In genomic region chr1:74733616-74734484, GRCh38 we compare ENCODE assay signal across 1 cellular context.
TF ChIP-seq lines count a peak whose summit lies in the region.

No MANE protein-coding gene starts in this region.

TF ChIP-seq in HepG2, 621 proteins besides CTCF, POLR2A, EP300 and RAD21 (continued from another document):
- TF ChIP-seq ZBTB46 (CRISPR knock-in tag; IDR thresholded peaks at IDR 0.05; ENCODE audit: borderline replicate concordance) (no peak), CHD4 (IDR thresholded peaks at IDR 0.05; ENCODE audit: borderline replicate concordance, low read length) (peak; percentile 32; the same call in 1 of the 2 replicates), HMGXB4 (CRISPR knock-in tag; IDR thresholded peaks at IDR 0.05; ENCODE audit: borderline replicate concordance in 1 of 2, low read depth in 1 of 2) (peak in 1 of 2 experiments; percentile 60; a peak in 2 of 4 replicates), KLF11 (CRISPR knock-in tag; IDR thresholded peaks at IDR 0.05) (no peak), TEAD3 (CRISPR knock-in tag; optimal IDR thresholded peaks at IDR 0.05; ENCODE audit: borderline replicate concordance) (peak; percentile 29), KDM5A (IDR thresholded peaks at IDR 0.05; ENCODE audit: borderline replicate concordance, low read length) (peak; percentile 80), ZNF335 (CRISPR knock-in tag; IDR thresholded peaks at IDR 0.05) (no peak), ZNF644 (CRISPR knock-in tag; IDR thresholded peaks at IDR 0.05; ENCODE audit: low read depth) (0 out of 2 replicates have a peak, but pooled peaks have one; percentile 11), STAG1 (CRISPR knock-in tag; IDR thresholded peaks at IDR 0.05) (peak; percentile 64), TGIF2 (CRISPR knock-in tag; IDR thresholded peaks at IDR 0.05) (peak; percentile 41; the same call in 1 of the 2 replicates), HNRNPLL (IDR thresholded peaks at IDR 0.05; ENCODE audit: low read depth, low read length, poor library complexity, severe bottlenecking) (peak; percentile 37), ARID2 (CRISPR knock-in tag; IDR thresholded peaks at IDR 0.05; ENCODE audit: borderline replicate concordance) (0 out of 2 replicates have a peak, but pooled peaks have one; percentile 7), ZNF460 (CRISPR knock-in tag; IDR thresholded peaks at IDR 0.05; ENCODE audit: borderline replicate concordance) (no peak), ATF4 (CRISPR knock-in tag; IDR thresholded peaks at IDR 0.05) (peak in 1 of 2 experiments; percentile 26; a peak in 1 of 4 replicates)
